In genomic region chr20:51022227-51022802, GRCh38 we compare ENCODE assay signal across 8 cellular contexts.
DNase-seq lines count a peak whose midpoint lies in the region; ATAC-seq and TF ChIP-seq lines count a peak whose summit lies in the region.

No MANE protein-coding gene starts in this region.

- peaks cover 14% of the 10 kb centered on the region for H3K36me3 Mint-ChIP-seq in nephron progenitor cell (ENCODE audit: low read depth)

- no peak for ATAC-seq in HG03045 (IDR thresholded peaks at IDR 0.05; ENCODE audit: unreplicated experiment)

- no peak for DNase-seq in AG10803 (ENCODE audit: low read depth)
- DNase-seq in LNCaP clone FGC (ENCODE audit: low read depth) = no peak
- DNase-seq in epidermal melanocyte (ENCODE audit: insufficient read length, low spot score) = peak; percentile 15
- no peak for DNase-seq in nephron progenitor cell
- no peak for DNase-seq in NCI-H1105 treated with DMSO at 0.1 percent for 48 hours (lab: John Stamatoyannopoulos, UW)
- no peak for DNase-seq in AG08396 (ENCODE audit: low spot score)
- no peak for DNase-seq in SHP77 (lab: John Stamatoyannopoulos, UW)

- peaks cover 76% of the 10 kb centered on the region for H3K4me1 Mint-ChIP-seq in nephron progenitor cell

- H3K4me3 ChIP-seq in AG10803 (ENCODE audit: low read length) = peak overlapping the region; percentile 65
- H3K4me3 ChIP-seq in LNCaP clone FGC (ENCODE audit: low read depth, low read length) = peak overlapping the region; percentile 64

- H3K27me3 Mint-ChIP-seq in nephron progenitor cell (ENCODE audit: low read depth, poor library complexity) = peaks cover 12% of the 10 kb centered on the region

- H3K27ac Mint-ChIP-seq in nephron progenitor cell = no peak overlapping the region

- peak overlapping the region; percentile 81 for H3K4me3 Mint-ChIP-seq in nephron progenitor cell

- no peak for TF ChIP-seq CTCF in AG10803 (conservative IDR thresholded peaks at IDR 0.05; ENCODE audit: low read length)
- no peak for TF ChIP-seq CTCF in LNCaP clone FGC (IDR thresholded peaks at IDR 0.05; ENCODE audit: control insufficient read depth, extremely low read depth, insufficient read depth)
- TF ChIP-seq CTCF in nephron progenitor cell (IDR thresholded peaks at IDR 0.05) = no peak

- H3K9me3 Mint-ChIP-seq in nephron progenitor cell = no peaks in the 10 kb centered on the region
